In genomic region chr4:146311238-146311970, GRCh38 we compare ENCODE assay signal across 1 cellular context.
TF ChIP-seq lines count a peak whose summit lies in the region.

No MANE protein-coding gene starts in this region.

TF ChIP-seq in SK-N-SH, 30 proteins besides CTCF, POLR2A, EP300 and RAD21 (continued from another document):
- TF ChIP-seq ZBTB33 (IDR thresholded peaks at IDR 0.05; ENCODE audit: borderline replicate concordance, low read depth) = no peak
- TF ChIP-seq RFX5 (IDR thresholded peaks at IDR 0.05; ENCODE audit: low read length) = no peak
- peak; percentile 24; the same call in 1 of the 2 replicates for TF ChIP-seq TEAD4 (IDR thresholded peaks at IDR 0.05; ENCODE audit: borderline replicate concordance, insufficient read depth)
- no peak for TF ChIP-seq SMC3 (IDR thresholded peaks at IDR 0.05; ENCODE audit: low read depth, low read length)
- TF ChIP-seq TAF1 (IDR thresholded peaks at IDR 0.05; ENCODE audit: borderline replicate concordance, low read depth, low read length) = no peak
- 0 out of 2 replicates have a peak, but pooled peaks have one; percentile 21 for TF ChIP-seq POLR2AphosphoS5 (IDR thresholded peaks at IDR 0.05; ENCODE audit: low read depth, low read length)
- TF ChIP-seq RXRA (IDR thresholded peaks at IDR 0.05; ENCODE audit: borderline replicate concordance, low read depth) = no peak
- TF ChIP-seq YY1 (IDR thresholded peaks at IDR 0.05; ENCODE audit: low read depth) = no peak
- TF ChIP-seq PBX3 (IDR thresholded peaks at IDR 0.05) = no peak
- no peak for TF ChIP-seq REST (IDR thresholded peaks at IDR 0.05; ENCODE audit: low read depth, low read length)
- TF ChIP-seq NRF1 (IDR thresholded peaks at IDR 0.05; ENCODE audit: low read depth, low read length) = no peak
- no peak for TF ChIP-seq EZH2phosphoT487 (IDR thresholded peaks at IDR 0.05; ENCODE audit: borderline replicate concordance, low read depth)
- TF ChIP-seq ELF1 (IDR thresholded peaks at IDR 0.05) = no peak
- peak; percentile 55; the same call in 1 of the 2 replicates for TF ChIP-seq FOXJ3 (CRISPR knock-in tag; IDR thresholded peaks at IDR 0.05)
- TF ChIP-seq IRF3 (IDR thresholded peaks at IDR 0.05; ENCODE audit: low read depth, low read length) = no peak
- no peak for TF ChIP-seq FOSL2 (IDR thresholded peaks at IDR 0.05; ENCODE audit: borderline replicate concordance, low read depth)
- no peak for TF ChIP-seq USF1 (IDR thresholded peaks at IDR 0.05; ENCODE audit: borderline replicate concordance, low read depth)
- no peak for TF ChIP-seq NFIC (IDR thresholded peaks at IDR 0.05; ENCODE audit: borderline replicate concordance)
- TF ChIP-seq RCOR1 (IDR thresholded peaks at IDR 0.05; ENCODE audit: low read length) = peak; percentile 81
- no peak for TF ChIP-seq USF2 (IDR thresholded peaks at IDR 0.05; ENCODE audit: borderline replicate concordance, low read depth, low read length)
TF ChIP-seq in SK-N-SH: peak in this region for 8.
